ENCODE assay signal across 15 cellular contexts in the genomic region with DNA sequence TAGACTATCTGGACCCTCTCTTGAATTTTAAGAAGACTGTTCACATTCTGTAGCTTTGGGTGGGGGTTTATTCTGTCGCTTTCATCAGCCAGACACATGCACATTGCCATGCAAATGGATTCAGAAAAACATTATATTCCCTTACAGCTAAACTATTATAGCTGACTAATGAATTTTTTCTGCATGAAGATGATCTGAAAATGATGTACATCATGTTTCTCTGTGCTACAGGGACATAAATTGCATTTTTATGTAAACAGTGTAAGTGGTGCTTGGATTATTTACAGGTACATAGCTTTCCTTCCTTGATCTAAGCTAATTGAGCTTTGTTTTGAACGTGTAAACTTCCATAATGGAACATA. TPM values are rescaled to one million over a fixed set of nuclear protein-coding genes. Genes with fewer than 3 reads are reported as not detected.
DNase-seq lines count a peak whose midpoint lies in the region; ATAC-seq and TF ChIP-seq lines count a peak whose summit lies in the region.
"Had no signal": no experiment of that assay in that cellular context is flagged by ENCODE, and none has a peak within 500 bp of the region (broad histone marks: within the 10 kb centered on the region; RNA-seq: fewer than 3 reads in every experiment).

No MANE protein-coding gene starts in this region.

- H3K9me2 ChIP-seq in Karpas-422 (replicated peaks; ENCODE audit: insufficient read depth, low read length) = no peaks in the 10 kb centered on the region

- peaks cover 5% of the 10 kb centered on the region for H4K20me1 ChIP-seq in Karpas-422 (ENCODE audit: insufficient read depth, low read depth, low read length)

- H3K27me3 Mint-ChIP-seq in nephron (ENCODE audit: low read depth) = peaks cover 62% of the 10 kb centered on the region

- CTCF ChIA-PET in AG04449 (lab: Yijun Ruan, JAX) = interaction anchor here (0.9 to 13.9 kb wide), 12 partner anchors 9 to 191 kb away, joined by 3 to 142 read pairs (median 3); no protein-coding TSS in a partner anchor

- H3K27me3 ChIP-seq in Karpas-422 (ENCODE audit: low read length) = no peaks in the 10 kb centered on the region
- H3K27me3 ChIP-seq in endocrine pancreas (ENCODE audit: control insufficient read depth, insufficient read depth, low read length) = peaks cover 5% of the 10 kb centered on the region

- TF ChIP-seq CTCF in AG04449 (IDR thresholded peaks at IDR 0.05; ENCODE audit: insufficient read depth, low read length, missing control alignments) (no peak), nephron (IDR thresholded peaks at IDR 0.05; ENCODE audit: unreplicated experiment in 3 of 3) (no peak)

- no peak for ATAC-seq in GM19452 (IDR thresholded peaks at IDR 0.05; ENCODE audit: unreplicated experiment)
- ATAC-seq: activated CD8-positive, alpha-beta memory T cell treated with anti-CD3 and anti-CD28 coated beads, Interleukin-2, amount 10 ng/mL, durations not matched to agents 7 days and 5 days; stimulated activated memory B cell treated with anti-CD40 and anti-IgM and Interleukin-4, amounts not matched to agents 10 μg/mL and 1 μg/mL and 100 μg/mL, for 72 hours; T-helper 17 cell had no signal

- peaks cover 71% of the 10 kb centered on the region for H3K79me2 ChIP-seq in Karpas-422 (ENCODE audit: low read length)

- DNase-seq in AG04449 (ENCODE audit: low read depth, low spot score) (no peak), Karpas-422 (peak; percentile 72), NCI-H774 (lab: John Stamatoyannopoulos, UW) (no peak), MV-4-11 (lab: John Stamatoyannopoulos, UW) (no peak)
- DNase-seq in stimulated activated naive CD4-positive, alpha-beta T cell treated with Interleukin-2 at 50 U/mL for 16 hours (lab: John Stamatoyannopoulos, UW) = no peak
- DNase-seq: activated CD8-positive, alpha-beta memory T cell treated with anti-CD3 and anti-CD28 coated beads, Interleukin-2, amount 10 ng/mL, durations not matched to agents 7 days and 5 days; aorta; CD4-positive, alpha-beta memory T cell; NCI-H446; T-helper 17 cell had no signal

- H3K9me3 Mint-ChIP-seq in nephron = no peaks in the 10 kb centered on the region
- H3K9me3 Mint-ChIP-seq: IgD-negative memory B cell; stimulated activated memory B cell treated with anti-CD40 and anti-IgM and Interleukin-4, amounts not matched to agents 10 μg/mL and 1 μg/mL and 100 μg/mL, for 72 hours had no signal

- no peaks in the 10 kb centered on the region for H3K9me3 ChIP-seq in Karpas-422 (ENCODE audit: low read length)
- no peaks in the 10 kb centered on the region for H3K9me3 ChIP-seq in endocrine pancreas (ENCODE audit: control insufficient read depth, low read length)

- POLR2A ChIA-PET in AG04449 (lab: Yijun Ruan, JAX) = interaction anchor here (1.6 kb wide), 1 partner anchor 43 kb away, joined by 4 read pairs; no protein-coding TSS in a partner anchor

- no peak overlapping the region for H2AFZ ChIP-seq in Karpas-422 (ENCODE audit: low read length)

- H3K27ac Mint-ChIP-seq in nephron = peak overlapping the region; percentile 71 to 76 (median 72)
- H3K27ac Mint-ChIP-seq: activated CD8-positive, alpha-beta memory T cell treated with anti-CD3 and anti-CD28 coated beads, Interleukin-2, amount 10 ng/mL, durations not matched to agents 7 days and 5 days; CD4-positive, alpha-beta memory T cell; IgD-negative memory B cell; stimulated activated memory B cell treated with anti-CD40 and anti-IgM and Interleukin-4, amounts not matched to agents 10 μg/mL and 1 μg/mL and 100 μg/mL, for 72 hours; T-helper 17 cell had no signal

- H3K4me3 Mint-ChIP-seq in nephron = peak overlapping the region; percentile 86 to 88 (median 87)
- H3K4me3 Mint-ChIP-seq: stimulated activated memory B cell treated with anti-CD40 and anti-IgM and Interleukin-4, amounts not matched to agents 10 μg/mL and 1 μg/mL and 100 μg/mL, for 72 hours; T-helper 17 cell had no signal

- H3K27ac ChIP-seq in Karpas-422 (ENCODE audit: low read length) = peak overlapping the region; percentile 92

- peak overlapping the region; percentile 89 for H3K4me3 ChIP-seq in AG04449 (ENCODE audit: low read depth, low read length)
- H3K4me3 ChIP-seq in Karpas-422 (ENCODE audit: low read length) = peak overlapping the region; percentile 70
- peak overlapping the region; percentile 52 for H3K4me3 ChIP-seq in endocrine pancreas (ENCODE audit: control insufficient read depth, insufficient read depth, low read length)

- peaks cover 4% of the 10 kb centered on the region; the same call in 1 of the 2 replicates for H3K36me3 ChIP-seq in Karpas-422 (ENCODE audit: insufficient read depth, low read length)
- H3K36me3 ChIP-seq in endocrine pancreas (ENCODE audit: control insufficient read depth, insufficient read depth, low read length) = no peaks in the 10 kb centered on the region

- H3K4me1 ChIP-seq in Karpas-422 (ENCODE audit: low read length) (peaks cover 56% of the 10 kb centered on the region), endocrine pancreas (ENCODE audit: control insufficient read depth, insufficient read depth, low read length) (no peaks in the 10 kb centered on the region)

- H3K9ac ChIP-seq in Karpas-422 (ENCODE audit: low read length) (peak overlapping the region; percentile 97), endocrine pancreas (ENCODE audit: control insufficient read depth, insufficient read depth, low read length) (no peak overlapping the region)

- peak overlapping the region; percentile 85 for H3K4me2 ChIP-seq in Karpas-422 (ENCODE audit: low read depth, low read length, poor library complexity, severe bottlenecking)

- H3K36me3 Mint-ChIP-seq in nephron (ENCODE audit: low read depth) = no peaks in the 10 kb centered on the region
- H3K36me3 Mint-ChIP-seq: activated CD8-positive, alpha-beta memory T cell treated with anti-CD3 and anti-CD28 coated beads, Interleukin-2, amount 10 ng/mL, durations not matched to agents 7 days and 5 days; CD4-positive, alpha-beta memory T cell; IgD-negative memory B cell; stimulated activated memory B cell treated with anti-CD40 and anti-IgM and Interleukin-4, amounts not matched to agents 10 μg/mL and 1 μg/mL and 100 μg/mL, for 72 hours had no signal

- H3K4me1 Mint-ChIP-seq in nephron = peaks cover 22% of the 10 kb centered on the region

RNA-seq across cellular contexts. Expression of a gene that starts 1.5 kb away (rescaled TPM):
- 118 and 158 TPM in 2 replicates for total RNA-seq in Karpas-422 (2014; rRNA removed; shearing (Covaris generic); ENCODE audit: low replicate concordance)
